20 cellular contexts compared by ENCODE assay signal in genomic region chr3:108093616-108094015, GRCh38. TPM values are rescaled to one million over a fixed set of nuclear protein-coding genes. Genes with fewer than 3 reads are reported as not detected.
DNase-seq lines count a peak whose midpoint lies in the region; ATAC-seq lines count a peak whose summit lies in the region.
"Had no signal": no experiment of that assay in that cellular context is flagged by ENCODE, and none has a peak within 500 bp of the region (broad histone marks: within the 10 kb centered on the region; RNA-seq: fewer than 3 reads in every experiment).

No MANE protein-coding gene starts in this region.

- H3K9me3 ChIP-seq in effector memory CD4-positive, alpha-beta T cell (ENCODE audit: control insufficient read depth, low read length) = no peaks in the 10 kb centered on the region
- H3K9me3 ChIP-seq: psoas muscle, tibial artery had no signal

- peak; percentile 60 for DNase-seq in activated CD4-positive, alpha-beta T cell treated with anti-CD3 and anti-CD28 coated beads for 36 hours
- no peak for DNase-seq in activated CD4-positive, alpha-beta T cell treated with anti-CD3 and anti-CD28 coated beads for 48 hours
- peak; percentile 39 for DNase-seq in stimulated activated CD4-positive, alpha-beta T cell treated with anti-CD3 and anti-CD28 coated beads, Interleukin-4, amount 100 ng/mL, for 24 hours
- no peak for DNase-seq in stimulated activated CD4-positive, alpha-beta T cell treated with anti-CD3 and anti-CD28 coated beads, Interleukin-2, amount 100 ng/mL, for 48 hours
- no peak for DNase-seq in effector memory CD4-positive, alpha-beta T cell
- no peak for DNase-seq in retina
- no peak for DNase-seq in LoVo (ENCODE audit: low spot score)
- no peak for DNase-seq in NCI-H226
- DNase-seq: AML-193, endodermal cell, left ventricle myocardium superior, NCI-H1092, NCI-H2029 treated with DMSO at 0.1 percent for 48 hours, NCI-H510A, psoas muscle, tibial artery had no signal

- no peaks in the 10 kb centered on the region for H3K27me3 ChIP-seq in effector memory CD4-positive, alpha-beta T cell (replicated peaks; ENCODE audit: control insufficient read depth, insufficient read depth, low read length, poor library complexity, severe bottlenecking)
- H3K27me3 ChIP-seq: tibial artery had no signal

- H3K27me3 Mint-ChIP-seq in activated CD4-positive, alpha-beta T cell treated with anti-CD3 and anti-CD28 coated beads for 36 hours = no peaks in the 10 kb centered on the region

- CTCF ChIA-PET in activated CD4-positive, alpha-beta T cell treated with anti-CD3 and anti-CD28 coated beads for 36 hours (lab: Charles Lee) = interaction anchor here (1.1 to 2.2 kb wide), 5 partner anchors 11 to 37 kb away, joined by 3 to 7 read pairs (median 6); no protein-coding TSS in a partner anchor

- H3K36me3 Mint-ChIP-seq in activated CD4-positive, alpha-beta T cell treated with anti-CD3 and anti-CD28 coated beads for 36 hours (ENCODE audit: low read depth) = peaks cover 11% of the 10 kb centered on the region

- POLR2A ChIA-PET in activated CD4-positive, alpha-beta T cell treated with anti-CD3 and anti-CD28 coated beads for 36 hours (lab: Charles Lee) = interaction anchor here (1.3 to 6.5 kb wide), 3 partner anchors 24 to 40 kb away, joined by 4 to 78 read pairs (median 9); no protein-coding TSS in a partner anchor

- ATAC-seq in activated CD4-positive, alpha-beta T cell treated with anti-CD3 and anti-CD28 coated beads for 36 hours = peak; percentile 27
- ATAC-seq: left ventricle myocardium superior, psoas muscle had no signal

- H3K27ac ChIP-seq in effector memory CD4-positive, alpha-beta T cell (ENCODE audit: insufficient read depth, low read length, poor library complexity, severe bottlenecking) = peak overlapping the region; percentile 96
- H3K27ac ChIP-seq: 22Rv1, KMS-11, psoas muscle, RWPE1, tibial artery had no signal

- peaks cover 18% of the 10 kb centered on the region for H3K4me1 ChIP-seq in effector memory CD4-positive, alpha-beta T cell (ENCODE audit: control insufficient read depth, insufficient read depth, low read length, poor library complexity, severe bottlenecking)
- H3K4me1 ChIP-seq: tibial artery had no signal

- no peak overlapping the region for H3K4me3 ChIP-seq in effector memory CD4-positive, alpha-beta T cell (ENCODE audit: insufficient read depth, low read depth, low read length, poor library complexity, severe bottlenecking)
- H3K4me3 ChIP-seq: psoas muscle, smooth muscle cell, tibial artery had no signal

- H3K36me3 ChIP-seq in effector memory CD4-positive, alpha-beta T cell (ENCODE audit: control insufficient read depth, insufficient read depth, low read length) = no peaks in the 10 kb centered on the region
- H3K36me3 ChIP-seq: tibial artery had no signal

- peak overlapping the region; percentile 98 for H3K27ac Mint-ChIP-seq in activated CD4-positive, alpha-beta T cell treated with anti-CD3 and anti-CD28 coated beads for 36 hours
- H3K27ac Mint-ChIP-seq: endodermal cell had no signal

- intact Hi-C loops in activated CD4-positive, alpha-beta T cell treated with anti-CD3 and anti-CD28 coated beads for 36 hours (cut with DNase I, micrococcal nuclease) = loop anchor here in 1 of 2 experiments (5.0 kb wide), 2 partner anchors 571 to 729 kb away; partner anchors contain the start of genes BBX and TRAT1

- no peak overlapping the region for H3K4me3 Mint-ChIP-seq in activated CD4-positive, alpha-beta T cell treated with anti-CD3 and anti-CD28 coated beads for 36 hours
- H3K4me3 Mint-ChIP-seq: endodermal cell had no signal

- H3K9me3 Mint-ChIP-seq in activated CD4-positive, alpha-beta T cell treated with anti-CD3 and anti-CD28 coated beads for 36 hours (ENCODE audit: low read depth) = peaks cover 3% of the 10 kb centered on the region
- H3K9me3 Mint-ChIP-seq: endodermal cell had no signal

- peaks cover 41% of the 10 kb centered on the region for H3K4me1 Mint-ChIP-seq in activated CD4-positive, alpha-beta T cell treated with anti-CD3 and anti-CD28 coated beads for 36 hours
- H3K4me1 Mint-ChIP-seq: endodermal cell had no signal

RNA-seq across cellular contexts. Expression of gene CD47, which starts 2.8 kb away (rescaled TPM):
- total RNA-seq in activated CD4-positive, alpha-beta T cell treated with anti-CD3 and anti-CD28 coated beads for 36 hours = 100 to 1,000 TPM in 1 of 2 experiments, 10 to 100 TPM in 1; 58.6 to 104 TPM

Comparison
In these comparisons a context has a peak if more than half of its experiments do, and no peak if none do; other contexts are left out.
1. DNase-seq: peak in activated CD4-positive, alpha-beta T cell treated with anti-CD3 and anti-CD28 coated beads for 36 hours (single experiment) and stimulated activated CD4-positive, alpha-beta T cell treated with anti-CD3 and anti-CD28 coated beads, Interleukin-4, amount 100 ng/mL, for 24 hours (single experiment); none in activated CD4-positive, alpha-beta T cell treated with anti-CD3 and anti-CD28 coated beads for 48 hours (single experiment), stimulated activated CD4-positive, alpha-beta T cell treated with anti-CD3 and anti-CD28 coated beads, Interleukin-2, amount 100 ng/mL, for 48 hours (0 of 2), effector memory CD4-positive, alpha-beta T cell (0 of 3), retina (single experiment), LoVo (single experiment) and NCI-H226 (single experiment).